ENCODE assay signal across 18 cellular contexts in the genomic region with DNA sequence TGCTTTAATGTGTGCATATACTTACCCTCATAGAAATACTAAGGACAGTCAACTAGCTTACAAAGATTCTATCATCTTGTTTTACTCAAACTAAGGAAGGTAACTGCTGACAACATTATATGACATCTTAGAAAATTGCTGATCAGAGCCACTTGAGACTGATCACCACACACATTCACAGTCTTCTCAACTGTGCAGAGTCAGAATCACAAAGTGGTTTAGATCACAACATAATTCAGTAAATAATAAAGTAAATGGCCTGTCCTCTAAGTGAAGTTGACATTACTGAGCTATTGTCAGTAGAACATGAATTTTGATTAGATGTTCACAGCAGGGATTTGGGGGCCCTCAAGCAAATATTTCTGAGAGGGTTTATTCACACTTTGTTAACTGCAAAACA.
DNase-seq lines count a peak whose midpoint lies in the region; ATAC-seq lines count a peak whose summit lies in the region.
"Had no signal": no experiment of that assay in that cellular context is flagged by ENCODE, and none has a peak within 500 bp of the region (broad histone marks: within the 10 kb centered on the region; RNA-seq: fewer than 3 reads in every experiment).

No MANE protein-coding gene starts in this region.

- peak overlapping the region; percentile 34; the same call in 1 of the 2 replicates for H3K4me3 ChIP-seq in SK-N-MC
- H3K4me3 ChIP-seq: GM23338, K562 had no signal

- H3K36me3 ChIP-seq in SK-N-MC (ENCODE audit: insufficient read depth, low read length), result no peaks in the 10 kb centered on the region

- ATAC-seq in GM21786 (IDR thresholded peaks at IDR 0.05; ENCODE audit: unreplicated experiment), result no peak
- no peak for ATAC-seq in GM21447 (IDR thresholded peaks at IDR 0.05; ENCODE audit: unreplicated experiment)
- ATAC-seq: GM23338, K562 had no signal

- DNase-seq in NCI-H146 (lab: John Stamatoyannopoulos, UW), result peak; percentile 56
- DNase-seq in NCI-H2227 treated with DMSO at 0.1 percent for 48 hours (lab: John Stamatoyannopoulos, UW), result peak; percentile 29
- no peak for DNase-seq in SK-N-MC (ENCODE audit: low read depth, low spot score)
- DNase-seq in retina, result peak; percentile 27
- no peak for DNase-seq in activated T-cell treated with anti-CD3 and anti-CD28 coated beads for 4 hours
- DNase-seq: AML-193; Caco-2; CD4-positive, alpha-beta T cell; DMS153; DMS79; GDM1; HCEC 1CT; IMR-90 had no signal

- H3K9ac ChIP-seq in SK-N-MC (ENCODE audit: insufficient read length), result no peak overlapping the region

- peaks cover 6% of the 10 kb centered on the region; the same call in 1 of the 2 replicates for H3K9me3 ChIP-seq in SK-N-MC (ENCODE audit: low read depth, low read length)
- H3K9me3 ChIP-seq: Caco-2 had no signal

- H3K27ac ChIP-seq in SK-N-MC, result peak overlapping the region; percentile 72; the same call in 1 of the 2 replicates
- H3K27ac ChIP-seq: C4-2B had no signal

Comparison
In these comparisons a context has a peak if more than half of its experiments do, and no peak if none do; other contexts are left out.
1. DNase-seq: peak in NCI-H146 (single experiment), NCI-H2227 treated with DMSO at 0.1 percent for 48 hours (single experiment) and retina (single experiment); none in SK-N-MC (single experiment) and activated T-cell treated with anti-CD3 and anti-CD28 coated beads for 4 hours (single experiment).